ENCODE assay signal across 14 cellular contexts in the genomic region with DNA sequence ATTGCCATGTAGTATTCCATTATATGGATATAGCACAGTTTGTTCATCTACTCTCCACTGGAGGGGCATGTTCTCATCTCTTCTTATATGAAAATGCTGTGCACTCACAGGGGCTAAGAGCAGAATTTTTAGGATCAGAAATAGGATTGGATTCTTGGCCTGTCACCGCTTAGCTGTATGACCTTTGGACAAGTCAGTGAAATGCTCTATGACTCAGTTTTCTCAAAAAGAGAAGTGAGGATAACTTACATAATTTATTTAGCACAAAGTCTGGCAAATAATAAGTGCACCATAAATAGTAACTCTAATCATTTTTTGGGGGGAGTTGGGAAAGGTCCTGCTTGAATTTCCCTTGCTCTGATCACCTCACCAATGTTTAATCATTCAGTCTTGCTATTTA.
DNase-seq lines count a peak whose midpoint lies in the region; ATAC-seq and TF ChIP-seq lines count a peak whose summit lies in the region.
"Had no signal": no experiment of that assay in that cellular context is flagged by ENCODE, and none has a peak within 500 bp of the region (broad histone marks: within the 10 kb centered on the region; RNA-seq: fewer than 3 reads in every experiment).

No MANE protein-coding gene starts in this region.

- DNase-seq in SKM-1 (lab: John Stamatoyannopoulos, UW; ENCODE audit: unreplicated experiment) (peak; percentile 10), SKM-1 treated with dmso at 0.1 percent for 144 hours (lab: John Stamatoyannopoulos, UW; ENCODE audit: unreplicated experiment) (no peak), NOMO-1 (lab: John Stamatoyannopoulos, UW; ENCODE audit: unreplicated experiment in 2 of 2) (peak; percentile 40 to 74), RWPE2 (ENCODE audit: low spot score) (no peak), NCI-H345 (lab: John Stamatoyannopoulos, UW) (no peak)
- no peak for DNase-seq in stimulated activated naive CD8-positive, alpha-beta T cell treated with anti-CD3 and anti-CD28 coated beads, Interleukin-15, Interleukin-2, amounts not matched to agents 100 U/mL and 50 U/mL, for 24 hours
- no peak for DNase-seq in activated CD4-positive, alpha-beta T cell treated with anti-CD3 and anti-CD28 coated beads for 4 hours
- DNase-seq: C1 segment of cervical spinal cord; CD4-positive, alpha-beta memory T cell; DMS79; GM23248 had no signal

- no peak for ATAC-seq in RWPE2 (ENCODE audit: low read depth)
- ATAC-seq in stimulated activated naive CD8-positive, alpha-beta T cell treated with anti-CD3 and anti-CD28 coated beads, Interleukin-15, Interleukin-2, amounts not matched to agents 100 U/mL and 50 U/mL, for 24 hours: no peak
- ATAC-seq: GM12878, HCT116 had no signal

- no peak for TF ChIP-seq CTCF in RWPE2 (IDR thresholded peaks at IDR 0.05; ENCODE audit: poor library complexity, severe bottlenecking)

- no peaks in the 10 kb centered on the region for H3K27me3 ChIP-seq in RWPE2 (ENCODE audit: insufficient read depth, poor library complexity, severe bottlenecking)

- no peak overlapping the region for H3K4me3 ChIP-seq in RWPE2 (ENCODE audit: severe bottlenecking)
- H3K4me3 ChIP-seq: GM12878, GM23248 had no signal

- H3K4me1 ChIP-seq in RWPE2 (ENCODE audit: insufficient read depth, poor library complexity, severe bottlenecking): peaks cover 17% of the 10 kb centered on the region

- H3K27ac ChIP-seq in RWPE2 (ENCODE audit: poor library complexity, severe bottlenecking): peak overlapping the region; percentile 95
- H3K27ac ChIP-seq: GM23248, HL-60 had no signal

- no peaks in the 10 kb centered on the region for H3K9me3 ChIP-seq in RWPE2 (ENCODE audit: severe bottlenecking)

- H3K36me3 ChIP-seq in RWPE2 (ENCODE audit: low read depth): no peaks in the 10 kb centered on the region

Comparison
In these comparisons a context has a peak if more than half of its experiments do, and no peak if none do; other contexts are left out.
1. DNase-seq: peak in SKM-1 (single experiment) and NOMO-1 (2 of 2); none in SKM-1 treated with dmso at 0.1 percent for 144 hours (single experiment), RWPE2 (single experiment), stimulated activated naive CD8-positive, alpha-beta T cell treated with anti-CD3 and anti-CD28 coated beads, Interleukin-15, Interleukin-2, amounts not matched to agents 100 U/mL and 50 U/mL, for 24 hours (single experiment), activated CD4-positive, alpha-beta T cell treated with anti-CD3 and anti-CD28 coated beads for 4 hours (0 of 2) and NCI-H345 (single experiment).